9 cellular contexts compared by ENCODE assay signal in genomic region chr6:53484409-53485280, GRCh38.
DNase-seq lines count a peak whose midpoint lies in the region; ATAC-seq and TF ChIP-seq lines count a peak whose summit lies in the region.
"Had no signal": no experiment of that assay in that cellular context is flagged by ENCODE, and none has a peak within 500 bp of the region (broad histone marks: within the 10 kb centered on the region; RNA-seq: fewer than 3 reads in every experiment).

No MANE protein-coding gene starts in this region.

- H2AFZ ChIP-seq in PC-3 (ENCODE audit: low read length): peak overlapping the region; percentile 6

- H3F3A ChIP-seq in PC-3 (ENCODE audit: low read length, unreplicated experiment): no peaks in the 10 kb centered on the region

- H3K27ac ChIP-seq in PC-3 (ENCODE audit: low read length): no peak overlapping the region

- H3K4me3 ChIP-seq in PC-3 (ENCODE audit: low read length): peak overlapping the region; percentile 32; the same call in 1 of the 2 replicates
- H3K4me3 ChIP-seq in fibroblast of villous mesenchyme (ENCODE audit: low read depth, low read length): no peak overlapping the region

- POLR2A ChIA-PET in PC-3 (lab: Charles Lee; ENCODE audit: unreplicated experiment): no interaction called here

- H4K20me1 ChIP-seq in PC-3 (ENCODE audit: low read length): no peaks in the 10 kb centered on the region

- H3K4me1 Mint-ChIP-seq in osteocyte (ENCODE audit: unreplicated experiment) (no peaks in the 10 kb centered on the region), type B pancreatic cell (ENCODE audit: unreplicated experiment) (peaks cover 12% of the 10 kb centered on the region)

- DNase-seq in DMS 273 treated with DMSO at 0.1 percent for 48 hours (lab: John Stamatoyannopoulos, UW) (peak; percentile 34), KG1 (lab: John Stamatoyannopoulos, UW) (peak; percentile 75), PC-3 (peak; percentile 87), activated T-helper 1 cell treated with Interleukin-2 at 50 U/mL for 16 hours (ENCODE audit: low read depth) (peak; percentile 29), fibroblast of villous mesenchyme (ENCODE audit: low read depth) (peak; percentile 79), osteocyte (ENCODE audit: extremely low spot score, unreplicated experiment) (no peak), type B pancreatic cell (ENCODE audit: extremely low spot score, unreplicated experiment) (no peak)
- DNase-seq: activated naive CD8-positive, alpha-beta T cell treated with anti-CD3 and anti-CD28 coated beads, Interleukin-2, amount 10 ng/mL, durations not matched to agents 7 days and 5 days had no signal

- H3K4me2 ChIP-seq in PC-3 (ENCODE audit: low read length): peak overlapping the region; percentile 63

- intact Hi-C loops in PC-3 (cut with micrococcal nuclease): loop anchor here (1.0 to 10.0 kb wide), 4 partner anchors 45 to 380 kb away; partner anchors contain the start of gene ELOVL5

- CTCF ChIA-PET in PC-3 (lab: Charles Lee): interaction anchor here (0.5 to 1.0 kb wide), 6 partner anchors 46 to 397 kb away, joined by 3 to 8 read pairs (median 4); no protein-coding TSS in a partner anchor

- H3K27ac Mint-ChIP-seq in osteocyte (ENCODE audit: unreplicated experiment): no peak overlapping the region
- H3K27ac Mint-ChIP-seq in type B pancreatic cell: no peak overlapping the region
- H3K27ac Mint-ChIP-seq: activated naive CD8-positive, alpha-beta T cell treated with anti-CD3 and anti-CD28 coated beads, Interleukin-2, amount 10 ng/mL, durations not matched to agents 7 days and 5 days had no signal

- BruUV-seq in PC-3 (replicated peaks; lab: Mats Ljungman, UMichigan): no TSS peak

- H3K4me3 Mint-ChIP-seq in osteocyte (ENCODE audit: unreplicated experiment) (no peak overlapping the region), type B pancreatic cell (peak overlapping the region; percentile 10)
- H3K4me3 Mint-ChIP-seq: activated naive CD8-positive, alpha-beta T cell treated with anti-CD3 and anti-CD28 coated beads, Interleukin-2, amount 10 ng/mL, durations not matched to agents 7 days and 5 days had no signal

- H3K79me2 ChIP-seq in PC-3 (ENCODE audit: low read length): no peaks in the 10 kb centered on the region

- H3K9me3 ChIP-seq in PC-3 (ENCODE audit: low read length): no peaks in the 10 kb centered on the region

- peaks cover 12% of the 10 kb centered on the region; the same call in 1 of the 2 replicates for H3K4me1 ChIP-seq in PC-3 (ENCODE audit: insufficient read depth, low read length)

- H3K9me3 Mint-ChIP-seq in osteocyte (ENCODE audit: unreplicated experiment): no peaks in the 10 kb centered on the region
- H3K9me3 Mint-ChIP-seq in type B pancreatic cell: no peaks in the 10 kb centered on the region
- H3K9me3 Mint-ChIP-seq: activated naive CD8-positive, alpha-beta T cell treated with anti-CD3 and anti-CD28 coated beads, Interleukin-2, amount 10 ng/mL, durations not matched to agents 7 days and 5 days had no signal

- peak; percentile 43 for ATAC-seq in PC-3
- no peak for ATAC-seq in HG03045 (IDR thresholded peaks at IDR 0.05; ENCODE audit: unreplicated experiment)

- no peak overlapping the region for H3K9ac ChIP-seq in PC-3 (ENCODE audit: low read length)

- H3K36me3 Mint-ChIP-seq in osteocyte (ENCODE audit: unreplicated experiment) (no peaks in the 10 kb centered on the region), type B pancreatic cell (no peaks in the 10 kb centered on the region)
- H3K36me3 Mint-ChIP-seq: activated naive CD8-positive, alpha-beta T cell treated with anti-CD3 and anti-CD28 coated beads, Interleukin-2, amount 10 ng/mL, durations not matched to agents 7 days and 5 days had no signal

- H3K9me2 ChIP-seq in PC-3 (replicated peaks; ENCODE audit: low read length): no peaks in the 10 kb centered on the region

- no peaks in the 10 kb centered on the region for H3K36me3 ChIP-seq in PC-3 (ENCODE audit: low read depth, low read length)

- no peaks in the 10 kb centered on the region for H3K27me3 ChIP-seq in PC-3 (ENCODE audit: low read length)

- TF ChIP-seq CTCF in PC-3 (conservative IDR thresholded peaks at IDR 0.05; ENCODE audit: low read depth, low read length): peak; percentile 95
- TF ChIP-seq CTCF in fibroblast of villous mesenchyme (IDR thresholded peaks at IDR 0.05; ENCODE audit: insufficient read depth, low read depth, low read length): peak; percentile 96
- peak; percentile 93 for TF ChIP-seq CTCF in osteocyte (IDR thresholded peaks at IDR 0.05)
- TF ChIP-seq CTCF in type B pancreatic cell (conservative IDR thresholded peaks at IDR 0.05): peak; percentile 99

- H3K27me3 Mint-ChIP-seq in osteocyte (ENCODE audit: unreplicated experiment): peaks cover 47% of the 10 kb centered on the region
- H3K27me3 Mint-ChIP-seq in type B pancreatic cell: peaks cover 17% of the 10 kb centered on the region

Comparison
In these comparisons a context has a peak if more than half of its experiments do, and no peak if none do; other contexts are left out.
1. DNase-seq: peak in DMS 273 treated with DMSO at 0.1 percent for 48 hours (single experiment), KG1 (single experiment), PC-3 (single experiment), activated T-helper 1 cell treated with Interleukin-2 at 50 U/mL for 16 hours (single experiment) and fibroblast of villous mesenchyme (single experiment); none in osteocyte (single experiment) and type B pancreatic cell (single experiment).
2. Peak in every context shown above with its lines, with median percentiles within 50 percentile points of each other: CTCF ChIP-seq.